1 cellular context compared by ENCODE assay signal in the genomic region with DNA sequence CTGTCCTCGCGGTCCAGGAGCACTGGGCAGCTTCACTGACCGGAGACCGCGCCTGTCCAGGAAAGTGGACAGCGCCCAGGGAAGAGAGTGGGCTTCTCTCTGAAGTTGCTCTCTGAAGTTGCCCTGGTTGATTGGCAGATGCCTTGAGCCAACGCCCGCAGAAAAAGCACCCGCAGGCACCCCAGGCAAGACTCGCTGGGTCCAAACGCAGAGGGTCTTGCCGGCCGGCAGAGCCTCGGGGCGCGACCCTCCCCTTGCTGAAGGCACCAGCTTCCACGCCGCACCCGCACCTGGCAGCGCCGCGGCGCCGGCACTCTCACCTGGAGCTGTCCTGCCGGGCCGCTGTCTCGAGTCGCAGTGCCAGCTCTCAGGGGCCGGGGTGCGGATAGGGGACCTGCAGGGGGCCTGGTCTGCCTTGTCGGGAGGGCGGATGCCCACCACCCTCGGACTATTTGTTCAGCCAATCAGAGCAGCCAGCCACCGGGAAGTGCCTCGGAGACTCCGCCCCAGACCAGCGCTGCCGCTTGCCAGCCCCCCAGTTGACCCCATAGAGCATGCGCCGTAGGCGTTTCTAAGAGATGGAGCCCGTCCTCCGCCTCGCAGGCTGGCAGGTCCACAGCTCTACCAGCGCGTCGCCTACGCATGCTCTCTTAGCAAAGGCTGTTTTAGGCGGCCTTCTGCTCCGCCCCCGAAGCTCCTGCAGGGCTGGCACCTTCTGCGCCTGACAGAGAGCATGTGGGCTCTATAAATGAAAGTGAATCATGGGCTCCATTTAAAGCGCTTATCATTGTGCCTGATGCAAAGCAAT.
TF ChIP-seq lines count a peak whose summit lies in the region.

A gene (minus strand): TSS at position 359 of the 808 bp plus-strand sequence. CDS start 4,127 bp downstream, outside the sequence.

TF ChIP-seq in GM23338, 12 proteins besides CTCF, POLR2A, EP300 and RAD21 (continued from another document):
- TF ChIP-seq, protein P1, sequence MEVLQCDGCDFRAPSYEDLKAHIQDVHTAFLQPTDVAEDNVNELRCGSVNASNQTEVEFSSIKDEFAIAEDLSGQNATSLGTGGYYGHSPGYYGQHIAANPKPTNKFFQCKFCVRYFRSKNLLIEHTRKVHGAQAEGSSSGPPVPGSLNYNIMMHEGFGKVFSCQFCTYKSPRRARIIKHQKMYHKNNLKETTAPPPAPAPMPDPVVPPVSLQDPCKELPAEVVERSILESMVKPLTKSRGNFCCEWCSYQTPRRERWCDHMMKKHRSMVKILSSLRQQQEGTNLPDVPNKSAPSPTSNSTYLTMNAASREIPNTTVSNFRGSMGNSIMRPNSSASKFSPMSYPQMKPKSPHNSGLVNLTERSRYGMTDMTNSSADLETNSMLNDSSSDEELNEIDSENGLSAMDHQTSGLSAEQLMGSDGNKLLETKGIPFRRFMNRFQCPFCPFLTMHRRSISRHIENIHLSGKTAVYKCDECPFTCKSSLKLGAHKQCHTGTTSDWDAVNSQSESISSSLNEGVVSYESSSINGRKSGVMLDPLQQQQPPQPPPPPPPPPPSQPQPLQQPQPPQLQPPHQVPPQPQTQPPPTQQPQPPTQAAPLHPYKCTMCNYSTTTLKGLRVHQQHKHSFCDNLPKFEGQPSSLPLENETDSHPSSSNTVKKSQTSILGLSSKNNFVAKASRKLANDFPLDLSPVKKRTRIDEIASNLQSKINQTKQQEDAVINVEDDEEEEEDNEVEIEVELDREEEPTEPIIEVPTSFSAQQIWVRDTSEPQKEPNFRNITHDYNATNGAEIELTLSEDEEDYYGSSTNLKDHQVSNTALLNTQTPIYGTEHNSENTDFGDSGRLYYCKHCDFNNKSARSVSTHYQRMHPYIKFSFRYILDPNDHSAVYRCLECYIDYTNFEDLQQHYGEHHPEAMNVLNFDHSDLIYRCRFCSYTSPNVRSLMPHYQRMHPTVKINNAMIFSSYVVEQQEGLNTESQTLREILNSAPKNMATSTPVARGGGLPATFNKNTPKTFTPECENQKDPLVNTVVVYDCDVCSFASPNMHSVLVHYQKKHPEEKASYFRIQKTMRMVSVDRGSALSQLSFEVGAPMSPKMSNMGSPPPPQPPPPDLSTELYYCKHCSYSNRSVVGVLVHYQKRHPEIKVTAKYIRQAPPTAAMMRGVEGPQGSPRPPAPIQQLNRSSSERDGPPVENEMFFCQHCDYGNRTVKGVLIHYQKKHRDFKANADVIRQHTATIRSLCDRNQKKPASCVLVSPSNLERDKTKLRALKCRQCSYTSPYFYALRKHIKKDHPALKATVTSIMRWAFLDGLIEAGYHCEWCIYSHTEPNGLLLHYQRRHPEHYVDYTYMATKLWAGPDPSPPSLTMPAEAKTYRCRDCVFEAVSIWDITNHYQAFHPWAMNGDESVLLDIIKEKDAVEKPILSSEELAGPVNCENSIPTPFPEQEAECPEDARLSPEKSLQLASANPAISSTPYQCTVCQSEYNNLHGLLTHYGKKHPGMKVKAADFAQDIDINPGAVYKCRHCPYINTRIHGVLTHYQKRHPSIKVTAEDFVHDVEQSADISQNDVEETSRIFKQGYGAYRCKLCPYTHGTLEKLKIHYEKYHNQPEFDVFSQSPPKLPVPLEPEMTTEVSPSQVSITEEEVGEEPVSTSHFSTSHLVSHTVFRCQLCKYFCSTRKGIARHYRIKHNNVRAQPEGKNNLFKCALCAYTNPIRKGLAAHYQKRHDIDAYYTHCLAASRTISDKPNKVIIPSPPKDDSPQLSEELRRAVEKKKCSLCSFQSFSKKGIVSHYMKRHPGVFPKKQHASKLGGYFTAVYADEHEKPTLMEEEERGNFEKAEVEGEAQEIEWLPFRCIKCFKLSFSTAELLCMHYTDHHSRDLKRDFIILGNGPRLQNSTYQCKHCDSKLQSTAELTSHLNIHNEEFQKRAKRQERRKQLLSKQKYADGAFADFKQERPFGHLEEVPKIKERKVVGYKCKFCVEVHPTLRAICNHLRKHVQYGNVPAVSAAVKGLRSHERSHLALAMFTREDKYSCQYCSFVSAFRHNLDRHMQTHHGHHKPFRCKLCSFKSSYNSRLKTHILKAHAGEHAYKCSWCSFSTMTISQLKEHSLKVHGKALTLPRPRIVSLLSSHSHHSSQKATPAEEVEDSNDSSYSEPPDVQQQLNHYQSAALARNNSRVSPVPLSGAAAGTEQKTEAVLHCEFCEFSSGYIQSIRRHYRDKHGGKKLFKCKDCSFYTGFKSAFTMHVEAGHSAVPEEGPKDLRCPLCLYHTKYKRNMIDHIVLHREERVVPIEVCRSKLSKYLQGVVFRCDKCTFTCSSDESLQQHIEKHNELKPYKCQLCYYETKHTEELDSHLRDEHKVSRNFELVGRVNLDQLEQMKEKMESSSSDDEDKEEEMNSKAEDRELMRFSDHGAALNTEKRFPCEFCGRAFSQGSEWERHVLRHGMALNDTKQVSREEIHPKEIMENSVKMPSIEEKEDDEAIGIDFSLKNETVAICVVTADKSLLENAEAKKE (CRISPR knock-in tag; IDR thresholded peaks at IDR 0.05) = no peak
TF ChIP-seq in GM23338: peak in this region for 2.
